Comparison of ENCODE assay signal across 21 cellular contexts in the genomic region with DNA sequence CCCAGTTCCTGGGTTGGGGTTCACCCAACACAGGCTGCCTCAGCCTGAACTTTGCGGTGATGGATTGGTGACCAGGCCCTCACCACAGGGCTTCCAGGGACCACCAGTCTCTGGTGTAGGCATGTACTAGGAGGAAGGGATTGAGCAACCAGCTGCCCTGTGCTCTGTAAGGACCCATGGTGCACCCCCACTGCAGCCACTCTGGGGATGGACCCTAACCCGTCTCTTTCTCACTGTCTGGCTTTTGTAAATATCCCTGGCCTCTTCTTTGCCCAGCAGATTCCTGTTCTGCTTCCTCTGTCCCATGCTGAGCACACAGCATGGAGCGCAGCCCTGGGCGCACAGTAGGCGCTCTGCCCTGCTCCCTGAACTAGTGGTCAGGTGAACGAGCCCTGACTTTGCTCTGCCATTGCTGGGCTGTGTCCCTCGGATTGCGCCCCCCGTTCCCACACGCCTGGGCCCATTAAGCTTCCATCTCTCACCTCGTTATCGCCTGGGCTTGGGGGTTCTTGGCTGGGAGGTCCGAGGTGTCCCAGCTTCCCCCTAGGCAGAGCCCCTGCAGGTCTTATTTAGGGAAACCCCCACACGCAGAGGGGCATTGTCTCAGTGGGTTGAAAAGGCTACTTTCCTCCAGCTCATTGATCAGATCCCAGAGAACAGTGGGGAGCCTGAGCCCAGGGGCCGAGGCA.
DNase-seq lines count a peak whose midpoint lies in the region; ATAC-seq and TF ChIP-seq lines count a peak whose summit lies in the region.
"Had no signal": no experiment of that assay in that cellular context is flagged by ENCODE, and none has a peak within 500 bp of the region (broad histone marks: within the 10 kb centered on the region; RNA-seq: fewer than 3 reads in every experiment).

No MANE protein-coding gene starts in this region.

- H3K36me3 ChIP-seq in GM23338 (ENCODE audit: insufficient read depth), result no peaks in the 10 kb centered on the region
- no peaks in the 10 kb centered on the region for H3K36me3 ChIP-seq in Peyer's patch
- H3K36me3 ChIP-seq in iPS-20b (ENCODE audit: insufficient read depth, low read depth, low read length), result no peaks in the 10 kb centered on the region
- H3K36me3 ChIP-seq in trophoblast cell (ENCODE audit: control insufficient read depth in 1 of 2, insufficient read depth in 2 of 2, low read length in 2 of 2), result no peaks in the 10 kb centered on the region
- H3K36me3 ChIP-seq: BLaER1 treated with 17β-estradiol and CSF1 and Interleukin-3, amounts not matched to agents 10 nM and 100 nM had no signal

- no peak overlapping the region for H2BK12ac ChIP-seq in trophoblast cell (ENCODE audit: low read length)

- no peak overlapping the region for H3K4ac ChIP-seq in trophoblast cell (ENCODE audit: low read depth, low read length)

- H2AK5ac ChIP-seq in trophoblast cell (ENCODE audit: low read length), result no peak overlapping the region

- peaks cover 12% of the 10 kb centered on the region for H3K79me1 ChIP-seq in trophoblast cell (ENCODE audit: low read length)

- no peak overlapping the region for H4K91ac ChIP-seq in trophoblast cell (ENCODE audit: low read depth, low read length)

- POLR2A ChIA-PET in naive thymus-derived CD8-positive, alpha-beta T cell (lab: Charles Lee), result no interaction called here

- peak overlapping the region; percentile 90 for H3K27ac Mint-ChIP-seq in GM23338
- no peak overlapping the region for H3K27ac Mint-ChIP-seq in naive thymus-derived CD8-positive, alpha-beta T cell
- H3K27ac Mint-ChIP-seq: CD8-positive, alpha-beta memory T cell had no signal

- no peak for TF ChIP-seq POLR2A in Peyer's patch (IDR thresholded peaks at IDR 0.05)

- H3K14ac ChIP-seq in trophoblast cell (ENCODE audit: low read length), result peak overlapping the region; percentile 24

- H3K27me3 ChIP-seq in GM23338 (ENCODE audit: insufficient read depth) (no peaks in the 10 kb centered on the region), Peyer's patch (no peaks in the 10 kb centered on the region), iPS-20b (ENCODE audit: insufficient read depth, low read length) (no peaks in the 10 kb centered on the region), trophoblast cell (ENCODE audit: insufficient read depth, low read length) (no peaks in the 10 kb centered on the region)
- H3K27me3 ChIP-seq: BLaER1 treated with 17β-estradiol and CSF1 and Interleukin-3, amounts not matched to agents 10 nM and 100 nM had no signal

- H2AFZ ChIP-seq in GM23338 (no peak overlapping the region), trophoblast cell (ENCODE audit: insufficient read depth, low read length, poor library complexity) (no peak overlapping the region)

- WGBS in trophoblast cell (ENCODE audit: extremely low coverage, insufficient coverage, insufficient read length), result no CpG with 5 or more reads among the region's 15 CpGs

- H3K79me2 ChIP-seq in GM23338 (replicated peaks; ENCODE audit: insufficient read depth), result no peaks in the 10 kb centered on the region
- H3K79me2 ChIP-seq in trophoblast cell (ENCODE audit: control insufficient read depth, insufficient read depth, low read length, poor library complexity), result no peaks in the 10 kb centered on the region

- H3F3A ChIP-seq in GM23338 (replicated peaks; ENCODE audit: low read depth), result peaks cover 16% of the 10 kb centered on the region

- no peak overlapping the region for H4K8ac ChIP-seq in trophoblast cell (ENCODE audit: low read depth, low read length)

- peak overlapping the region; percentile 99 for H3K27ac ChIP-seq in GM23338 (ENCODE audit: low read depth)
- peak overlapping the region in 3 of 4 donors; percentile 55 to 83 (median 82) for H3K27ac ChIP-seq in Peyer's patch
- peak overlapping the region; percentile 72 for H3K27ac ChIP-seq in iPS-20b (ENCODE audit: low read length)
- no peak overlapping the region for H3K27ac ChIP-seq in trophoblast cell (ENCODE audit: low read depth, low read length)
- H3K27ac ChIP-seq: BLaER1 treated with 17β-estradiol and CSF1 and Interleukin-3, amounts not matched to agents 10 nM and 100 nM had no signal

- no peak overlapping the region for H3K18ac ChIP-seq in trophoblast cell (ENCODE audit: low read length)

- H3K9me3 ChIP-seq in Peyer's patch (no peaks in the 10 kb centered on the region), iPS-20b (ENCODE audit: insufficient read depth, low read depth, low read length) (no peaks in the 10 kb centered on the region), trophoblast cell (ENCODE audit: insufficient read depth, low read depth, low read length) (peaks cover 2% of the 10 kb centered on the region)
- H3K9me3 ChIP-seq: A549; BLaER1 treated with 17β-estradiol and CSF1 and Interleukin-3, amounts not matched to agents 10 nM and 100 nM had no signal

- no peak overlapping the region for H4K12ac ChIP-seq in trophoblast cell (ENCODE audit: low read depth, low read length)

- peaks cover 12% of the 10 kb centered on the region for H3K27me3 Mint-ChIP-seq in GM23338 (ENCODE audit: insufficient read depth, low read depth, poor library complexity)
- peaks cover 0 to 19% (median 2%) of the 10 kb centered on the region in 5 donors for H3K27me3 Mint-ChIP-seq in naive thymus-derived CD8-positive, alpha-beta T cell

- ATAC-seq in GM23338 (no peak), GM19452 (IDR thresholded peaks at IDR 0.05; ENCODE audit: unreplicated experiment) (no peak), HG02938 (IDR thresholded peaks at IDR 0.05; ENCODE audit: unreplicated experiment) (no peak)
- ATAC-seq in naive thymus-derived CD8-positive, alpha-beta T cell, result no peak
- ATAC-seq: A549, HCT116, K562, SK-N-SH treated with all-trans-retinoic acid at 6 μM for 48 hours had no signal

- H3K9me2 ChIP-seq in GM23338 (ENCODE audit: insufficient read depth), result peaks cover 9% of the 10 kb centered on the region

- H3K9me3 Mint-ChIP-seq in GM23338, result peaks cover 3% of the 10 kb centered on the region; the same call in 2 of the 3 replicates
- H3K9me3 Mint-ChIP-seq in naive thymus-derived CD8-positive, alpha-beta T cell, result no peaks in the 10 kb centered on the region
- H3K9me3 Mint-ChIP-seq: CD8-positive, alpha-beta memory T cell had no signal

- no peak overlapping the region for H3K23ac ChIP-seq in trophoblast cell (ENCODE audit: low read length)

- H3K4me3 ChIP-seq in GM23338 (no peak overlapping the region), Peyer's patch (no peak overlapping the region), iPS-20b (ENCODE audit: low read length) (no peak overlapping the region; the same call in 1 of the 2 replicates), trophoblast cell (ENCODE audit: low read depth, low read length) (no peak overlapping the region)
- H3K4me3 ChIP-seq: A549; BLaER1 treated with 17β-estradiol and CSF1 and Interleukin-3, amounts not matched to agents 10 nM and 100 nM; K562 had no signal

- no peak overlapping the region for H2BK5ac ChIP-seq in trophoblast cell (ENCODE audit: low read depth, low read length, poor library complexity)

- no peak overlapping the region for H2BK120ac ChIP-seq in trophoblast cell (ENCODE audit: insufficient read depth, low read length, poor library complexity)

- TF ChIP-seq CTCF in GM23338 (conservative IDR thresholded peaks at IDR 0.05; ENCODE audit: low read depth in 2 of 2) (no peak), Peyer's patch (IDR thresholded peaks at IDR 0.05) (no peak)

- H3K4me1 ChIP-seq in GM23338 (ENCODE audit: insufficient read depth) (peaks cover 35% of the 10 kb centered on the region), Peyer's patch (peaks cover 0 to 6% (median 2%) of the 10 kb centered on the region in 4 donors), iPS-20b (ENCODE audit: insufficient read depth, low read length) (peaks cover 41% of the 10 kb centered on the region; the same call in 1 of the 2 replicates), trophoblast cell (ENCODE audit: control insufficient read depth in 1 of 2, insufficient read depth in 2 of 2, low read length in 2 of 2) (peaks cover 19 to 23% of the 10 kb centered on the region in 2 experiments)

- peak overlapping the region; percentile 87; the same call in 1 of the 2 replicates for H3K9ac ChIP-seq in iPS-20b (ENCODE audit: low read depth, low read length)
- no peak overlapping the region for H3K9ac ChIP-seq in trophoblast cell (ENCODE audit: low read length)
- H3K9ac ChIP-seq: BLaER1 treated with 17β-estradiol and CSF1 and Interleukin-3, amounts not matched to agents 10 nM and 100 nM had no signal

- no peaks in the 10 kb centered on the region for H4K20me1 ChIP-seq in GM23338 (replicated peaks; ENCODE audit: insufficient read depth)
- H4K20me1 ChIP-seq: BLaER1 treated with 17β-estradiol and CSF1 and Interleukin-3, amounts not matched to agents 10 nM and 100 nM had no signal

- H3K4me2 ChIP-seq in GM23338, result 0 out of 2 replicates have a peak overlapping the region, but pooled peaks have one; percentile 59
- H3K4me2 ChIP-seq in trophoblast cell (ENCODE audit: low read length), result no peak overlapping the region

- DNase-seq in GM23338 (ENCODE audit: low spot score), result no peak
- no peak for DNase-seq in Peyer's patch
- no peak for DNase-seq in trophoblast cell
- no peak for DNase-seq in naive thymus-derived CD8-positive, alpha-beta T cell
- DNase-seq: CD8-positive, alpha-beta memory T cell; NCI-H1092 treated with DMSO at 0.1 percent for 48 hours; NCI-H146; NCI-H2081; NCI-H510A treated with DMSO at 0.1 percent for 48 hours; NCI-H774; OCI-M1; RPMI8226; SHP77 treated with DMSO at 0.1 percent for 48 hours had no signal

- H3K4me1 Mint-ChIP-seq in GM23338, result peaks cover 63% of the 10 kb centered on the region
- H3K4me1 Mint-ChIP-seq in naive thymus-derived CD8-positive, alpha-beta T cell, result peaks cover 0 to 2% (median 0%) of the 10 kb centered on the region in 4 donors
- H3K4me1 Mint-ChIP-seq: CD8-positive, alpha-beta memory T cell had no signal

- H3K4me3 Mint-ChIP-seq in GM23338, result no peak overlapping the region; the same call in 1 of the 3 replicates
- H3K4me3 Mint-ChIP-seq in naive thymus-derived CD8-positive, alpha-beta T cell, result no peak overlapping the region
- H3K4me3 Mint-ChIP-seq: CD8-positive, alpha-beta memory T cell had no signal

- H3K36me3 Mint-ChIP-seq in GM23338 (ENCODE audit: low read depth), result peaks cover 3% of the 10 kb centered on the region
- no peaks in the 10 kb centered on the region for H3K36me3 Mint-ChIP-seq in naive thymus-derived CD8-positive, alpha-beta T cell
- H3K36me3 Mint-ChIP-seq: CD8-positive, alpha-beta memory T cell had no signal

TF ChIP-seq in GM23338, 12 proteins besides CTCF, POLR2A, EP300 and RAD21 (continues in another document):
- TF ChIP-seq, protein P1, sequence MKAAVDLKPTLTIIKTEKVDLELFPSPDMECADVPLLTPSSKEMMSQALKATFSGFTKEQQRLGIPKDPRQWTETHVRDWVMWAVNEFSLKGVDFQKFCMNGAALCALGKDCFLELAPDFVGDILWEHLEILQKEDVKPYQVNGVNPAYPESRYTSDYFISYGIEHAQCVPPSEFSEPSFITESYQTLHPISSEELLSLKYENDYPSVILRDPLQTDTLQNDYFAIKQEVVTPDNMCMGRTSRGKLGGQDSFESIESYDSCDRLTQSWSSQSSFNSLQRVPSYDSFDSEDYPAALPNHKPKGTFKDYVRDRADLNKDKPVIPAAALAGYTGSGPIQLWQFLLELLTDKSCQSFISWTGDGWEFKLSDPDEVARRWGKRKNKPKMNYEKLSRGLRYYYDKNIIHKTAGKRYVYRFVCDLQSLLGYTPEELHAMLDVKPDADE (IDR thresholded peaks at IDR 0.05), result no peak
- TF ChIP-seq ZNF114 (CRISPR knock-in tag; IDR thresholded peaks at IDR 0.05), result no peak
- TF ChIP-seq JUNB (IDR thresholded peaks at IDR 0.05; ENCODE audit: unreplicated experiment), result no peak
